ENCODE assay signal across 1 cellular context in the genomic region with DNA sequence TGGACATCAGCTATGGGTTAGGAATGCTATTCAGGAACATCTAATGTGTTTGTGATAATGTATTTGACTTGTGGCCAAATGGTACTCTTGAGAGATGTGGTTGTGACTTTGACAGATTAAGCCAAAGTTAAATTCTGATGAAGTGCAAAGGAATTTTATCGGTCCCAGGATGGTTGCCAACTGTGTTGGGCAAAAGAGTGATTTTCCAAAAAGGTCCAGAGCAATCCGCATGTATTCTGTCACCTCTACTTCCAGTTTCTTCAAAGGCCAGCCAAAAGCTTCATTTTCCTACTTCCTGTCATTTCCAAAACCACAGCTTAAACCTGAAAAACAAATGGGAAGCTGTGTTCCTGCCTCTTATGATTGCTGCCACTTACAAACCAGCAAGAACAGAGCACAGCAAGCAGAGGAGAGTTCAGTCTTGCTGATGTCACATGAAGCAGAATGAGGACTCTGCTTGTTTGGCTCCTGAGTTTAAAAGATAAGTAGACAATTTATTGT.
TF ChIP-seq lines count a peak whose summit lies in the region.

No MANE protein-coding gene starts in this region.

TF ChIP-seq in IMR-90, 13 proteins besides CTCF, POLR2A, EP300 and RAD21:
- TF ChIP-seq RFX5 (IDR thresholded peaks at IDR 0.05; ENCODE audit: low read depth, low read length) (no peak), NFE2L2 (IDR thresholded peaks at IDR 0.05; ENCODE audit: low read depth, low read length) (no peak), MAZ (IDR thresholded peaks at IDR 0.05; ENCODE audit: borderline replicate concordance, low read depth, low read length) (no peak), FOS (IDR thresholded peaks at IDR 0.05; ENCODE audit: low read depth, low read length) (no peak), BHLHE40 (IDR thresholded peaks at IDR 0.05; ENCODE audit: low read depth, low read length) (no peak), SMC3 (IDR thresholded peaks at IDR 0.05; ENCODE audit: low read depth, low read length) (no peak), MXI1 (IDR thresholded peaks at IDR 0.05; ENCODE audit: borderline replicate concordance, low read depth, low read length) (no peak), MAFK (IDR thresholded peaks at IDR 0.05; ENCODE audit: low read depth, low read length) (no peak), CHD1 (IDR thresholded peaks at IDR 0.05; ENCODE audit: low read depth, low read length) (no peak), RCOR1 (IDR thresholded peaks at IDR 0.05; ENCODE audit: insufficient replicate concordance, low read length) (no peak)
- TF ChIP-seq, protein P1, sequence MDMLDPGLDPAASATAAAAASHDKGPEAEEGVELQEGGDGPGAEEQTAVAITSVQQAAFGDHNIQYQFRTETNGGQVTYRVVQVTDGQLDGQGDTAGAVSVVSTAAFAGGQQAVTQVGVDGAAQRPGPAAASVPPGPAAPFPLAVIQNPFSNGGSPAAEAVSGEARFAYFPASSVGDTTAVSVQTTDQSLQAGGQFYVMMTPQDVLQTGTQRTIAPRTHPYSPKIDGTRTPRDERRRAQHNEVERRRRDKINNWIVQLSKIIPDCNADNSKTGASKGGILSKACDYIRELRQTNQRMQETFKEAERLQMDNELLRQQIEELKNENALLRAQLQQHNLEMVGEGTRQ (IDR thresholded peaks at IDR 0.05; ENCODE audit: low read depth, low read length) = no peak
- TF ChIP-seq, protein P2, sequence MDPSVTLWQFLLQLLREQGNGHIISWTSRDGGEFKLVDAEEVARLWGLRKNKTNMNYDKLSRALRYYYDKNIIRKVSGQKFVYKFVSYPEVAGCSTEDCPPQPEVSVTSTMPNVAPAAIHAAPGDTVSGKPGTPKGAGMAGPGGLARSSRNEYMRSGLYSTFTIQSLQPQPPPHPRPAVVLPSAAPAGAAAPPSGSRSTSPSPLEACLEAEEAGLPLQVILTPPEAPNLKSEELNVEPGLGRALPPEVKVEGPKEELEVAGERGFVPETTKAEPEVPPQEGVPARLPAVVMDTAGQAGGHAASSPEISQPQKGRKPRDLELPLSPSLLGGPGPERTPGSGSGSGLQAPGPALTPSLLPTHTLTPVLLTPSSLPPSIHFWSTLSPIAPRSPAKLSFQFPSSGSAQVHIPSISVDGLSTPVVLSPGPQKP (IDR thresholded peaks at IDR 0.05; ENCODE audit: borderline replicate concordance, low read depth, low read length) = no peak
